In genomic region chr12:5745251-5745888, GRCh38 we compare ENCODE assay signal across 8 cellular contexts.
DNase-seq lines count a peak whose midpoint lies in the region; ATAC-seq, FAIRE-seq and TF ChIP-seq lines count a peak whose summit lies in the region.

No MANE protein-coding gene starts in this region.

- H2AFZ ChIP-seq in Loucy (ENCODE audit: low read length) = no peak overlapping the region

- H3K4me3 ChIP-seq in A549 (no peak overlapping the region), Loucy (ENCODE audit: low read length, poor library complexity, severe bottlenecking) (no peak overlapping the region)

- TF ChIP-seq POLR2A in A549 (IDR thresholded peaks at IDR 0.05; ENCODE audit: low read length) = no peak

- no peaks in the 10 kb centered on the region for H3K9me2 ChIP-seq in Loucy (replicated peaks; ENCODE audit: low read depth, low read length)

- ATAC-seq in A549 (peak; percentile 87 to 97; a peak in 5 of 6 replicates), HG03342 (IDR thresholded peaks at IDR 0.05; ENCODE audit: unreplicated experiment) (no peak)

- no peaks in the 10 kb centered on the region for H3K79me2 ChIP-seq in Loucy (ENCODE audit: insufficient read depth, low read length)

- no peaks in the 10 kb centered on the region for H3K4me1 ChIP-seq in A549
- H3K4me1 ChIP-seq in Loucy (ENCODE audit: insufficient read depth, low read length, poor library complexity, severe bottlenecking) = peaks cover 13% of the 10 kb centered on the region

- no peaks in the 10 kb centered on the region for H4K20me1 ChIP-seq in Loucy (ENCODE audit: insufficient read depth, low read length, poor library complexity, severe bottlenecking)

- TF ChIP-seq RAD21 in A549 (conservative IDR thresholded peaks at IDR 0.05 in 1 of 2, IDR thresholded peaks at IDR 0.05 in 1 of 2) = peak in 1 of 2 experiments; percentile 49; a peak in 2 of 5 replicates

- no peak overlapping the region for H3K27ac ChIP-seq in A549

- CTCF ChIA-PET in A549 (lab: Yijun Ruan, JAX) = interaction anchor here (0.6 to 2.1 kb wide), 14 partner anchors 8 to 1135 kb away, joined by 3 to 19 read pairs (median 3); no protein-coding TSS in a partner anchor
- CTCF ChIA-PET in GM10248 (lab: Yijun Ruan, JAX) = interaction anchor here (0.7 to 4.1 kb wide), 32 partner anchors 9 to 294 kb away, joined by 3 to 47 read pairs (median 5); no protein-coding TSS in a partner anchor

- H3F3A ChIP-seq in Loucy (ENCODE audit: low read depth) = no peaks in the 10 kb centered on the region

- no peaks in the 10 kb centered on the region for H3K27me3 ChIP-seq in Loucy (ENCODE audit: insufficient read depth, low read length, poor library complexity, severe bottlenecking)

- 2% methylated on average over 6 of the region's 6 CpGs for WGBS in A549 (ENCODE audit: missing lambda C conversion rate)

- DNase-seq in A549 (ENCODE audit: low read depth in 1 of 2, low spot score in 1 of 2) (peak; percentile 51 to 65), GM10248 (ENCODE audit: extremely low spot score) (peak; percentile 58), UCSD-AML1 (lab: John Stamatoyannopoulos, UW; ENCODE audit: unreplicated experiment) (peak; percentile 68), dedifferentiated amniotic fluid mesenchymal stem cell (ENCODE audit: extremely low spot score) (peak; percentile 46), lung microvascular endothelial cell (ENCODE audit: low read depth in 2 of 2) (peak; percentile 83 to 93)
- peak; percentile 14 to 25 for DNase-seq in stimulated activated CD8-positive, alpha-beta memory T cell treated with anti-CD3 and anti-CD28 coated beads, Interleukin-7, amount 100 ng/mL, for 48 hours (ENCODE audit: extremely low read depth in 1 of 2, low read depth in 1 of 2)

- H3K9me3 ChIP-seq in A549 = no peaks in the 10 kb centered on the region
- H3K9me3 ChIP-seq in Loucy (ENCODE audit: insufficient read depth, low read depth, low read length) = no peaks in the 10 kb centered on the region

- no peak for TF ChIP-seq EP300 in A549 (IDR thresholded peaks at IDR 0.05)

- no peak overlapping the region for H3K9ac ChIP-seq in Loucy (ENCODE audit: low read depth, low read length, poor library complexity, severe bottlenecking)

- FAIRE-seq in A549 (lab: Jason Lieb, UNC) = no peak

- POLR2A ChIA-PET in A549 (lab: Yijun Ruan, JAX) (no interaction called here), GM10248 (lab: Yijun Ruan, JAX) (no interaction called here)

- H3K36me3 ChIP-seq in Loucy (ENCODE audit: insufficient read depth, low read length) = no peaks in the 10 kb centered on the region

- TF ChIP-seq CTCF in A549 (IDR thresholded peaks at IDR 0.05) (peak; percentile 44; the same call in 2 of the 3 replicates), GM10248 (IDR thresholded peaks at IDR 0.05; ENCODE audit: control extremely low read depth, extremely low read depth, low read depth, missing control alignments) (peak; percentile 83), Loucy (conservative IDR thresholded peaks at IDR 0.05; ENCODE audit: low read length) (peak; percentile 83)

- H3K4me2 ChIP-seq in A549 = no peak overlapping the region
- H3K4me2 ChIP-seq in Loucy (ENCODE audit: low read depth, low read length, poor library complexity, severe bottlenecking) = no peak overlapping the region

TF ChIP-seq in A549, 52 proteins besides CTCF, POLR2A, EP300 and RAD21:
- TF ChIP-seq FOSB (CRISPR knock-in tag; IDR thresholded peaks at IDR 0.05) (no peak), ZNF302 (CRISPR knock-in tag; IDR thresholded peaks at IDR 0.05) (no peak), HOXB5 (CRISPR knock-in tag; IDR thresholded peaks at IDR 0.05) (no peak), HES2 (IDR thresholded peaks at IDR 0.05) (no peak), CBX2 (IDR thresholded peaks at IDR 0.05; ENCODE audit: borderline replicate concordance, low read depth) (no peak), USF2 (IDR thresholded peaks at IDR 0.05) (no peak), TFCP2L1 (CRISPR knock-in tag; IDR thresholded peaks at IDR 0.05) (no peak), CHD2 (IDR thresholded peaks at IDR 0.05; ENCODE audit: low read length, partially characterized antibody) (no peak), FOXS1 (CRISPR knock-in tag; IDR thresholded peaks at IDR 0.05) (no peak), E2F6 (IDR thresholded peaks at IDR 0.05; ENCODE audit: borderline replicate concordance, low read depth) (no peak), SMC3 (IDR thresholded peaks at IDR 0.05) (no peak; the same call in 2 of the 3 replicates), NFE2L2 (conservative IDR thresholded peaks at IDR 0.05; ENCODE audit: low read length) (no peak)

Comparison
In these comparisons a context has a peak if more than half of its experiments do, and no peak if none do; other contexts are left out.
1. DNase-seq: peak in every context shown above with its lines; median percentile 88 in lung microvascular endothelial cell; 68 in UCSD-AML1; 58 in A549; 58 in GM10248; 46 in dedifferentiated amniotic fluid mesenchymal stem cell; 20 in stimulated activated CD8-positive, alpha-beta memory T cell treated with anti-CD3 and anti-CD28 coated beads, Interleukin-7, amount 100 ng/mL, for 48 hours.